Comparison of ENCODE assay signal across 18 cellular contexts in genomic region chr17:73686126-73686525, GRCh38. TPM values are rescaled to one million over a fixed set of nuclear protein-coding genes. Genes with fewer than 3 reads are reported as not detected.
"Had no signal": no experiment of that assay in that cellular context is flagged by ENCODE, and none has a peak within 500 bp of the region (broad histone marks: within the 10 kb centered on the region; RNA-seq: fewer than 3 reads in every experiment).

No MANE protein-coding gene starts in this region.

- DNase-seq: effector memory CD8-positive, alpha-beta T cell; foreskin keratinocyte; head of caudate nucleus; hippocampal formation; kidney glomerular epithelial cell; naive thymus-derived CD4-positive, alpha-beta T cell; nephron progenitor cell; psoas muscle; retina; right lobe of liver; stimulated activated CD4-positive, alpha-beta T cell treated with anti-CD3 and anti-CD28 coated beads, Interleukin-15, amount 100 ng/mL, for 24 hours; stimulated activated CD4-positive, alpha-beta T cell treated with anti-CD3 and anti-CD28 coated beads, Interleukin-1b, Interleukin-23, amount 100 ng/mL, for 48 hours; stimulated activated CD4-positive, alpha-beta T cell treated with anti-CD3 and anti-CD28 coated beads, Interleukin-4, amount 100 ng/mL, for 24 hours; tibial artery; upper lobe of left lung; uterus had no signal

- H3K4me1 ChIP-seq: foreskin keratinocyte, psoas muscle, right lobe of liver, tibial artery, upper lobe of left lung, uterus had no signal

- H3K9me3 ChIP-seq: neutrophil, right lobe of liver, uterus had no signal

- H3K36me3 ChIP-seq: neutrophil, right lobe of liver, tibial artery, upper lobe of left lung, uterus had no signal

- H3K27ac ChIP-seq: foreskin keratinocyte, neutrophil, psoas muscle, right lobe of liver, tibial artery, upper lobe of left lung, uterus had no signal

- H3K27me3 ChIP-seq: neutrophil, right lobe of liver, upper lobe of left lung, uterus had no signal

- H3K4me3 ChIP-seq: psoas muscle, right lobe of liver, tibial artery, upper lobe of left lung, uterus had no signal

RNA-seq across cellular contexts. Expression of gene SDK2, which starts 41.9 kb away (rescaled TPM):
- total RNA-seq: lung microvascular endothelial cell had no signal
